8 cellular contexts compared by ENCODE assay signal in genomic region chr10:131900350-131901152, GRCh38. TPM values are rescaled to one million over a fixed set of nuclear protein-coding genes. Genes with fewer than 3 reads are reported as not detected.
A peak's percentile ranks its signal among the peaks of the same experiment; 100 is the strongest.
DNase-seq lines count a peak whose midpoint lies in the region; ATAC-seq and TF ChIP-seq lines count a peak whose summit lies in the region.

TSS of gene PPP2R2D (plus strand) at chr10:131901008. CDS start at chr10:131901149, 141 bp downstream.

- peak; percentile 63 for TF ChIP-seq POLR2A in Raji (IDR thresholded peaks at IDR 0.05; ENCODE audit: insufficient read depth, low read depth, low read length)

- peaks cover 28% of the 10 kb centered on the region for H3K27me3 Mint-ChIP-seq in nephron progenitor cell (ENCODE audit: low read depth, poor library complexity)
- H3K27me3 Mint-ChIP-seq in stimulated activated naive CD8-positive, alpha-beta T cell treated with anti-CD3 and anti-CD28 coated beads, Interleukin-15, amount 100 ng/mL, for 72 hours = peaks cover 16% of the 10 kb centered on the region

- TF ChIP-seq CTCF in nephron progenitor cell (IDR thresholded peaks at IDR 0.05) = no peak

- H3K4me1 Mint-ChIP-seq in nephron progenitor cell = peaks cover 56% of the 10 kb centered on the region
- H3K4me1 Mint-ChIP-seq in stimulated activated naive CD8-positive, alpha-beta T cell treated with anti-CD3 and anti-CD28 coated beads, Interleukin-15, amount 100 ng/mL, for 72 hours = peaks cover 68% of the 10 kb centered on the region

- peak within 1 kb of the TSS; percentile 91 for H3K4me3 Mint-ChIP-seq in nephron progenitor cell
- peak within 1 kb of the TSS; percentile 85 to 90 for H3K4me3 Mint-ChIP-seq in stimulated activated naive CD8-positive, alpha-beta T cell treated with anti-CD3 and anti-CD28 coated beads, Interleukin-15, amount 100 ng/mL, for 72 hours

- peaks cover 5% of the 10 kb centered on the region for H3K36me3 Mint-ChIP-seq in nephron progenitor cell (ENCODE audit: low read depth)

- peak within 1 kb of the TSS; percentile 87 for H3K27ac Mint-ChIP-seq in nephron progenitor cell
- peak within 1 kb of the TSS; percentile 69 to 88 for H3K27ac Mint-ChIP-seq in stimulated activated naive CD8-positive, alpha-beta T cell treated with anti-CD3 and anti-CD28 coated beads, Interleukin-15, amount 100 ng/mL, for 72 hours

- no peaks in the 10 kb centered on the region for H3K9me3 Mint-ChIP-seq in nephron progenitor cell
- H3K9me3 Mint-ChIP-seq in stimulated activated naive CD8-positive, alpha-beta T cell treated with anti-CD3 and anti-CD28 coated beads, Interleukin-15, amount 100 ng/mL, for 72 hours = no peaks in the 10 kb centered on the region

- peak; percentile 86 for ATAC-seq in stimulated activated naive CD8-positive, alpha-beta T cell treated with anti-CD3 and anti-CD28 coated beads, Interleukin-15, amount 100 ng/mL, for 72 hours

- DNase-seq in EH (ENCODE audit: low read depth) (peak; percentile 91), GOT3 (lab: John Stamatoyannopoulos, UW) (peak; percentile 75), LHCN-M2 (ENCODE audit: low read depth) (peak; percentile 87), fibroblast of the conjunctiva (ENCODE audit: low read depth) (peak; percentile 74), nephron progenitor cell (peak; percentile 97)
- DNase-seq in activated effector memory CD4-positive, alpha-beta T cell treated with anti-CD3 and anti-CD28 coated beads, Interleukin-2, amount 50 U/mL, for 16 hours = peak; percentile 99
- DNase-seq in stimulated activated naive CD8-positive, alpha-beta T cell treated with anti-CD3 and anti-CD28 coated beads, Interleukin-15, amount 100 ng/mL, for 72 hours = peak; percentile 95 to 96

RNA-seq across cellular contexts. Expression of gene PPP2R2D, which starts in this region (rescaled TPM):
- total RNA-seq in LHCN-M2 (2014; rRNA removed) = 25.6 and 35.8 TPM in 2 replicates
- polyA plus RNA-seq in LHCN-M2 (2012) = 22.3 TPM

Comparison
In these comparisons a context has a peak if more than half of its experiments do, and no peak if none do; other contexts are left out.
1. Peak in every context shown above with its lines: DNase-seq and ATAC-seq.